In genomic region chr4:88006956-88007303, GRCh38 we compare ENCODE assay signal across 8 cellular contexts.
DNase-seq lines count a peak whose midpoint lies in the region; TF ChIP-seq lines count a peak whose summit lies in the region.

No MANE protein-coding gene starts in this region.

- H3K27ac ChIP-seq in WERI-Rb-1, result peak overlapping the region; percentile 79

- H3K36me3 ChIP-seq in WERI-Rb-1, result no peaks in the 10 kb centered on the region; the same call in 1 of the 2 replicates

- peak overlapping the region; percentile 90 for H3K4me3 ChIP-seq in GM12864 (ENCODE audit: low read depth, low read length)
- H3K4me3 ChIP-seq in WERI-Rb-1 (ENCODE audit: low read depth, low read length), result peak overlapping the region; percentile 87
- H3K4me3 ChIP-seq in skeletal muscle cell (ENCODE audit: low read depth, low read length), result peak overlapping the region; percentile 88

- TF ChIP-seq CTCF in GM12864 (IDR thresholded peaks at IDR 0.05; ENCODE audit: low read depth, low read length, missing control alignments) (no peak), WERI-Rb-1 (IDR thresholded peaks at IDR 0.05; ENCODE audit: low read depth, low read length) (no peak)

- H3K27me3 ChIP-seq in WERI-Rb-1 (ENCODE audit: insufficient read depth, low read depth, severe bottlenecking), result no peaks in the 10 kb centered on the region

- no peaks in the 10 kb centered on the region for H3K9me3 ChIP-seq in WERI-Rb-1 (ENCODE audit: severe bottlenecking)

- DNase-seq in GM12864 (ENCODE audit: low read depth) (no peak), WERI-Rb-1 (no peak), head of caudate nucleus (peak in 23 of 42 donors; percentile 13 to 53 (median 30)), skeletal muscle cell (ENCODE audit: low read depth) (no peak), SW 1271 (lab: John Stamatoyannopoulos, UW) (no peak), NCI-H345 (lab: John Stamatoyannopoulos, UW) (no peak), OCI-M1 (lab: John Stamatoyannopoulos, UW) (no peak)
- DNase-seq in activated CD4-positive, alpha-beta T cell treated with anti-CD3 and anti-CD28 coated beads, Interleukin-2, amount 50 U/mL, for 48 hours, result no peak

- intact Hi-C loops in head of caudate nucleus (cut with DNase I), result loop anchor here (5.0 kb wide), 2 partner anchors 35 to 275 kb away; partner anchors contain the start of gene PPM1K

Comparison
In these comparisons a context has a peak if more than half of its experiments do, and no peak if none do; other contexts are left out.
1. DNase-seq: peak in head of caudate nucleus (23 of 42); none in GM12864 (single experiment), WERI-Rb-1 (single experiment), skeletal muscle cell (single experiment), SW 1271 (0 of 2), NCI-H345 (single experiment), OCI-M1 (single experiment) and activated CD4-positive, alpha-beta T cell treated with anti-CD3 and anti-CD28 coated beads, Interleukin-2, amount 50 U/mL, for 48 hours (0 of 2).
2. Peak in every context shown above with its lines, with median percentiles within 50 percentile points of each other: H3K4me3 ChIP-seq.